In genomic region chr2:94797235-94797634, GRCh38 we compare ENCODE assay signal across 8 cellular contexts.
A peak's percentile ranks its signal among the peaks of the same experiment; 100 is the strongest.
DNase-seq lines count a peak whose midpoint lies in the region; TF ChIP-seq lines count a peak whose summit lies in the region.
"Not testable (repeated sequence)": the region's sequence is repeated elsewhere in the genome, so short reads cannot be mapped to it uniquely, and the experiment has no call there.

No MANE protein-coding gene starts in this region.

- H3K36me3 Mint-ChIP-seq in endodermal cell (ENCODE audit: low read depth); neural crest cell (ENCODE audit: low read depth): not testable (repeated sequence)

- H3K9me3 Mint-ChIP-seq in endodermal cell, result peaks cover 63% of the 10 kb centered on the region
- not testable (repeated sequence) for H3K9me3 Mint-ChIP-seq in neural crest cell

- not testable (repeated sequence) for H3K4me3 Mint-ChIP-seq in endodermal cell, neural crest cell

- H3K27ac ChIP-seq in 22Rv1; VCaP; endodermal cell (ENCODE audit: low read depth, low read length); right atrium auricular region: not testable (repeated sequence)

- not testable (repeated sequence) for H3K36me3 ChIP-seq in endodermal cell (ENCODE audit: control insufficient read depth, insufficient read depth, low read length); right atrium auricular region

- DNase-seq in ELR (ENCODE audit: low read depth), result peak; percentile 28
- peak; percentile 14 to 44 for DNase-seq in Kasumi-1 (lab: John Stamatoyannopoulos, UW)
- peak; percentile 48 for DNase-seq in NCI-H82 (lab: John Stamatoyannopoulos, UW)
- not testable (repeated sequence) for DNase-seq in endodermal cell; right atrium auricular region (ENCODE audit: low spot score); neural crest cell (ENCODE audit: low read depth, low spot score)

- H3K9ac ChIP-seq in endodermal cell (ENCODE audit: extremely low read depth, low read length, poor library complexity, severe bottlenecking), result not testable (repeated sequence)

- not testable (repeated sequence) for H3K27me3 Mint-ChIP-seq in endodermal cell (ENCODE audit: insufficient read depth); neural crest cell (ENCODE audit: low read depth)

- H3K27ac Mint-ChIP-seq in endodermal cell; neural crest cell (ENCODE audit: unreplicated experiment): not testable (repeated sequence)

- H3K27me3 ChIP-seq in endodermal cell (ENCODE audit: control insufficient read depth, insufficient read depth, low read length, poor library complexity, severe bottlenecking); right atrium auricular region: not testable (repeated sequence)

- TF ChIP-seq CTCF in 22Rv1 (IDR thresholded peaks at IDR 0.05) (peak; percentile 73), VCaP (conservative IDR thresholded peaks at IDR 0.05) (peak; percentile 70), endodermal cell (conservative IDR thresholded peaks at IDR 0.05) (peak; percentile 66), right atrium auricular region (IDR thresholded peaks at IDR 0.05) (peak; percentile 22 to 56), neural crest cell (conservative IDR thresholded peaks at IDR 0.05) (peak; percentile 49)

- not testable (repeated sequence) for H3K4me3 ChIP-seq in endodermal cell (ENCODE audit: low read length); right atrium auricular region

- not testable (repeated sequence) for H3K4me1 Mint-ChIP-seq in endodermal cell, neural crest cell

- H3K9me3 ChIP-seq in endodermal cell (ENCODE audit: control insufficient read depth, low read length); right atrium auricular region: not testable (repeated sequence)

- H3K4me1 ChIP-seq in endodermal cell (ENCODE audit: control insufficient read depth, insufficient read depth, low read length); right atrium auricular region: not testable (repeated sequence)
